ENCODE assay signal across 8 cellular contexts in genomic region chr12:75705749-75706719, GRCh38.
DNase-seq lines count a peak whose midpoint lies in the region; ATAC-seq lines count a peak whose summit lies in the region.

No MANE protein-coding gene starts in this region.

- no peak overlapping the region for H3K27ac Mint-ChIP-seq in activated CD4-positive, alpha-beta memory T cell treated with anti-CD3 and anti-CD28 coated beads, Interleukin-2, amount 10 ng/mL, durations not matched to agents 7 days and 5 days

- ATAC-seq in GM18858 (IDR thresholded peaks at IDR 0.05; ENCODE audit: unreplicated experiment), result peak; percentile 12
- ATAC-seq in sciatic nerve, result peak; percentile 93
- no peak for ATAC-seq in GM18498 (IDR thresholded peaks at IDR 0.05; ENCODE audit: unreplicated experiment)
- no peak for ATAC-seq in HG02852 (IDR thresholded peaks at IDR 0.05; ENCODE audit: unreplicated experiment)

- intact Hi-C loops in cardiac septum (cut with DNase I), result loop anchor here (2.0 to 5.0 kb wide), 3 partner anchors 17 to 326 kb away; partner anchors contain the start of gene PHLDA1
- intact Hi-C loops in sciatic nerve (cut with DNase I), result no loop called here

- H3K4me1 Mint-ChIP-seq in activated CD4-positive, alpha-beta memory T cell treated with anti-CD3 and anti-CD28 coated beads, Interleukin-2, amount 10 ng/mL, durations not matched to agents 7 days and 5 days, result peaks cover 14% of the 10 kb centered on the region

- H3K36me3 Mint-ChIP-seq in activated CD4-positive, alpha-beta memory T cell treated with anti-CD3 and anti-CD28 coated beads, Interleukin-2, amount 10 ng/mL, durations not matched to agents 7 days and 5 days (ENCODE audit: low read depth), result no peaks in the 10 kb centered on the region

- DNase-seq in T1000 (lab: John Stamatoyannopoulos, UW), result peak; percentile 47
- DNase-seq in cardiac septum (ENCODE audit: low spot score), result peak; percentile 80
- peak; percentile 74 for DNase-seq in sciatic nerve (ENCODE audit: low spot score)
- no peak for DNase-seq in activated CD4-positive, alpha-beta memory T cell treated with anti-CD3 and anti-CD28 coated beads, Interleukin-2, amount 10 ng/mL, durations not matched to agents 7 days and 5 days
- DNase-seq in DMS79 (lab: John Stamatoyannopoulos, UW), result no peak

- H3K27me3 Mint-ChIP-seq in activated CD4-positive, alpha-beta memory T cell treated with anti-CD3 and anti-CD28 coated beads, Interleukin-2, amount 10 ng/mL, durations not matched to agents 7 days and 5 days, result peaks cover 1% of the 10 kb centered on the region

- CTCF ChIA-PET in activated CD4-positive, alpha-beta memory T cell treated with anti-CD3 and anti-CD28 coated beads, Interleukin-2, amount 10 ng/mL, durations not matched to agents 7 days and 5 days (lab: Charles Lee), result no interaction called here

- POLR2A ChIA-PET in activated CD4-positive, alpha-beta memory T cell treated with anti-CD3 and anti-CD28 coated beads, Interleukin-2, amount 10 ng/mL, durations not matched to agents 7 days and 5 days (lab: Charles Lee), result no interaction called here

- H3K4me3 Mint-ChIP-seq in activated CD4-positive, alpha-beta memory T cell treated with anti-CD3 and anti-CD28 coated beads, Interleukin-2, amount 10 ng/mL, durations not matched to agents 7 days and 5 days, result no peak overlapping the region

- H3K9me3 Mint-ChIP-seq in activated CD4-positive, alpha-beta memory T cell treated with anti-CD3 and anti-CD28 coated beads, Interleukin-2, amount 10 ng/mL, durations not matched to agents 7 days and 5 days, result no peaks in the 10 kb centered on the region

Comparison
In these comparisons a context has a peak if more than half of its experiments do, and no peak if none do; other contexts are left out.
1. ATAC-seq: peak in GM18858 (single experiment) and sciatic nerve (single experiment); none in GM18498 (single experiment) and HG02852 (single experiment).
2. DNase-seq: peak in T1000 (single experiment), cardiac septum (single experiment) and sciatic nerve (single experiment); none in activated CD4-positive, alpha-beta memory T cell treated with anti-CD3 and anti-CD28 coated beads, Interleukin-2, amount 10 ng/mL, durations not matched to agents 7 days and 5 days (single experiment) and DMS79 (single experiment).